In the genomic region with DNA sequence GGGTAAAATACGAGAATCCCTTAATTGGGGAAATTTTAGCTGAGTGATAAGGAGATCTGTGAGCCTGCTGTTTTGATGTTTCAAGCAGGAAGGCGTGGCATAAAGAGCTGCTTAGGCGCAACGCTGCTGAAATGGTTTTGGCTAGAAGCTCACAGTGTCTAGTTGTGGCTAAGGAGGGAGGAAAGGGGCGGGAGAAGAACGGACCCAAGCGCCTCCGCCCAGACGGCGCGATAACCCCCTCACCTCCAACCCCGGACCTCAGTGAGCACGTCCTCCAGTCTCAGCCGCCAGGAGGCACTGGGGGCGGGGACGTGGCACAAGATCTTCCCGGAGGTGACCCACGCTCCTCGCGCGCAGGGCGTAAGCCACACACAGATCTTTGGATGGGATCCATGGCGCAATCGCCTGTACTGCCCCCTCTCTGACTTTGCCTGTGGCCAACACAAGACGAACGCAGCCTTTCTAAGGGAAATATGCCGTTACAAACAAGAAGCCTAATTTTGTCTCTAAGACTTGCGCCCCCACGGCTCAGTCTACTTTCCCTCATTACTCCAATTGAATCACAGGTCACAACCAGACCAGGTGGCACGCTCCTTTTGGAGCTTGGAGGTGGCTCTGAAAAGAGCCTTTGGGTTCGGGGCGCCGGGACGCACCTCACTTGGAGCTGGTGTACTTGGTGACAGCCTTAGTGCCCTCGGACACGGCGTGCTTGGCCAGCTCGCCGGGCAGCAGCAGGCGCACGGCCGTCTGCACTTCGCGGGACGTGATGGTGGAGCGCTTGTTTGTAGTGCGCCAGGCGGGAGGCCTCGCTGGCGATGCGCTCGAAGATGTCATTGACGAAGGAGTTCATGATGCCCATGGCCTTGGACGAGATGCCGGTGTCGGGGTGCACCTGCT, we compare ENCODE assay signal across 9 cellular contexts. TPM values are rescaled to one million over a fixed set of nuclear protein-coding genes. Genes with fewer than 3 reads are reported as not detected.
DNase-seq lines count a peak whose midpoint lies in the region; ATAC-seq, FAIRE-seq and TF ChIP-seq lines count a peak whose summit lies in the region.
"Had no signal": no experiment of that assay in that cellular context is flagged by ENCODE, and none has a peak within 500 bp of the region (broad histone marks: within the 10 kb centered on the region; RNA-seq: fewer than 3 reads in every experiment).

No MANE protein-coding gene starts in this region.

- H3K27ac Mint-ChIP-seq in CD14-positive monocyte (no peak overlapping the region), T-cell (peak overlapping the region; percentile 72 to 85)

- DNase-seq in CD14-positive monocyte (ENCODE audit: low spot score): no peak
- peak in 15 of 34 experiments; percentile 5 to 42 (median 30) for DNase-seq in T-cell
- DNase-seq in cardiac fibroblast (ENCODE audit: low read depth in 2 of 2): peak; percentile 20 to 46
- DNase-seq in urothelium cell line (ENCODE audit: low spot score): peak; percentile 49

- H3K4me3 ChIP-seq in cardiac fibroblast (replicated peaks in 1 of 2; ENCODE audit: low read depth in 2 of 2, low read length in 2 of 2) (peak overlapping the region in 1 of 2 donors; percentile 26), mesodermal cell (ENCODE audit: extremely low read depth, insufficient read depth, low read length, poor library complexity, severe bottlenecking) (peak overlapping the region; percentile 37)

- H3K4me1 Mint-ChIP-seq in CD14-positive monocyte (peaks cover 26% of the 10 kb centered on the region), T-cell (peaks cover 45 to 54% (median 52%) of the 10 kb centered on the region in 3 donors)

- peak; percentile 58 for FAIRE-seq in urothelium cell line (lab: Jason Lieb, UNC)

- intact Hi-C loops in CD14-positive monocyte (cut with micrococcal nuclease): no loop called here

- no peaks in the 10 kb centered on the region for H3K36me3 ChIP-seq in mesodermal cell (ENCODE audit: control insufficient read depth, insufficient read depth, low read length)

- CTCF ChIA-PET in T-cell (lab: Charles Lee): interaction anchor here (0.6 to 1.3 kb wide), 7 partner anchors 9 to 465 kb away, joined by 3 to 7 read pairs (median 4); a partner anchor contains a TSS

- 8% methylated on average over 24 to 37 of the region's 56 CpGs for WGBS in mesodermal cell (ENCODE audit: insufficient coverage in 2 of 2), 2 experiments

- H3K9me3 Mint-ChIP-seq in CD14-positive monocyte (peaks cover 4 to 23% (median 15%) of the 10 kb centered on the region in 7 donors), T-cell (no peaks in the 10 kb centered on the region)

- POLR2A ChIA-PET in T-cell (lab: Charles Lee): no interaction called here

- H3K4me3 Mint-ChIP-seq in CD14-positive monocyte: peak overlapping the region; percentile 34 to 92
- peak overlapping the region; percentile 76 to 83 (median 82) for H3K4me3 Mint-ChIP-seq in T-cell

- no peak overlapping the region for H3K27ac ChIP-seq in mesodermal cell (ENCODE audit: low read depth, low read length, severe bottlenecking)

- H3K27me3 Mint-ChIP-seq in CD14-positive monocyte (ENCODE audit: low read depth in 3 of 3) (peaks cover 85 to 95% (median 90%) of the 10 kb centered on the region in 3 donors), T-cell (peaks cover 10 to 12% of the 10 kb centered on the region in 2 donors)

- no peaks in the 10 kb centered on the region for H3K9me3 ChIP-seq in mesodermal cell (ENCODE audit: control insufficient read depth, low read length)

- no peaks in the 10 kb centered on the region for H3K4me1 ChIP-seq in mesodermal cell (ENCODE audit: control insufficient read depth, insufficient read depth, low read length, poor library complexity, severe bottlenecking)

- TF ChIP-seq CTCF in CD14-positive monocyte (IDR thresholded peaks at IDR 0.05) (no peak), cardiac fibroblast (IDR thresholded peaks at IDR 0.05; ENCODE audit: low read depth, low read length) (peak; percentile 1)

- H3K36me3 Mint-ChIP-seq in CD14-positive monocyte (peaks cover 6 to 12% of the 10 kb centered on the region in 2 donors), T-cell (no peaks in the 10 kb centered on the region)

- peak; percentile 42 for ATAC-seq in GM19043 (IDR thresholded peaks at IDR 0.05; ENCODE audit: low read depth, unreplicated experiment)
- ATAC-seq in HG03442 (IDR thresholded peaks at IDR 0.05; ENCODE audit: unreplicated experiment): peak; percentile 64
- peak; percentile 31 to 42 (median 38) for ATAC-seq in T-cell (replicated peaks in 1 of 4)
- ATAC-seq in HG03571 (IDR thresholded peaks at IDR 0.05; ENCODE audit: unreplicated experiment): no peak

RNA-seq across cellular contexts. Expression of a gene that starts 23.4 kb away (rescaled TPM):
- polyA plus RNA-seq in CD14-positive monocyte: 10 to 100 TPM in 1 of 2 donors, 1 to 10 TPM in 1; 5.9 to 27.6 TPM
- total RNA-seq in T-cell: 100 to 1,000 TPM in 2 of 5 donors, 10 to 100 TPM in 3; 59.6 to 105 (median 94.9) TPM
- polyA plus RNA-seq in mesodermal cell (2013, experiment 1 of 2): 56.2 TPM
- 45.3 TPM for polyA plus RNA-seq in mesodermal cell (2013, experiment 2 of 2)

RNA-seq across cellular contexts. Expression of a gene that starts 47.1 kb away (rescaled TPM):
- not detected for polyA plus RNA-seq in CD14-positive monocyte
- 1 to 10 TPM in 4 of 5 donors, under 1 TPM in 1; 0.90 to 4.7 (median 1.7) TPM for total RNA-seq in T-cell
- 3.3 TPM for polyA plus RNA-seq in mesodermal cell (2013, experiment 1 of 2)
- polyA plus RNA-seq in mesodermal cell (2013, experiment 2 of 2): 3.7 TPM
- total RNA-seq: LHCN-M2 had no signal

RNA-seq across cellular contexts. Expression of a gene that starts 57.2 kb away (rescaled TPM):
- 1 to 10 TPM; 9.1 to 9.4 TPM for polyA plus RNA-seq in CD14-positive monocyte
- total RNA-seq in T-cell: 10 to 100 TPM; 36.4 to 66.6 (median 61.7) TPM
- 19.8 TPM for polyA plus RNA-seq in mesodermal cell (2013, experiment 1 of 2)
- polyA plus RNA-seq in mesodermal cell (2013, experiment 2 of 2): 16.2 TPM

Comparison
In these comparisons a context has a peak if more than half of its experiments do, and no peak if none do; other contexts are left out.
1. H3K27ac Mint-ChIP-seq: peak in T-cell (2 of 2); none in CD14-positive monocyte (0 of 7).